ENCODE assay signal across 13 cellular contexts in genomic region chr18:35127201-35127600, GRCh38.
DNase-seq lines count a peak whose midpoint lies in the region; ATAC-seq and TF ChIP-seq lines count a peak whose summit lies in the region.
"Had no signal": no experiment of that assay in that cellular context is flagged by ENCODE, and none has a peak within 500 bp of the region (broad histone marks: within the 10 kb centered on the region; RNA-seq: fewer than 3 reads in every experiment).

No MANE protein-coding gene starts in this region.

- H3K27ac ChIP-seq in caudate nucleus (ENCODE audit: low read depth, low read length): peak overlapping the region; percentile 6
- H3K27ac ChIP-seq: neutrophil had no signal

- H3K36me3 Mint-ChIP-seq in activated CD4-positive, alpha-beta T cell treated with anti-CD3 and anti-CD28 coated beads for 36 hours (ENCODE audit: low read depth): peaks cover 38% of the 10 kb centered on the region
- H3K36me3 Mint-ChIP-seq in nephron progenitor cell (ENCODE audit: low read depth): peaks cover 61% of the 10 kb centered on the region

- intact Hi-C loops in activated CD4-positive, alpha-beta T cell treated with anti-CD3 and anti-CD28 coated beads for 36 hours (cut with DNase I, micrococcal nuclease): no loop called here

- peak; percentile 61 for ATAC-seq in activated CD4-positive, alpha-beta T cell treated with anti-CD3 and anti-CD28 coated beads for 36 hours
- no peak for ATAC-seq in HG03442 (IDR thresholded peaks at IDR 0.05; ENCODE audit: unreplicated experiment)
- ATAC-seq: Right ventricle myocardium inferior had no signal

- CTCF ChIA-PET in activated CD4-positive, alpha-beta T cell treated with anti-CD3 and anti-CD28 coated beads for 36 hours (lab: Charles Lee): interaction anchor here (0.8 to 2.7 kb wide), 8 partner anchors 8 to 121 kb away, joined by 3 to 8 read pairs (median 4); no protein-coding TSS in a partner anchor

- peaks cover 8% of the 10 kb centered on the region for H3K4me1 Mint-ChIP-seq in activated CD4-positive, alpha-beta T cell treated with anti-CD3 and anti-CD28 coated beads for 36 hours
- peaks cover 64% of the 10 kb centered on the region for H3K4me1 Mint-ChIP-seq in nephron progenitor cell

- in situ Hi-C loops in KBM-7 (cut with MboI; ENCODE audit: low pct_unique_long_range_greater_than_20kb, low sequenced_read_pairs): loop anchor here (25.0 kb wide), 1 partner anchor 115 kb away; no protein-coding TSS in a partner anchor

- peaks cover 6% of the 10 kb centered on the region for H3K9me3 Mint-ChIP-seq in activated CD4-positive, alpha-beta T cell treated with anti-CD3 and anti-CD28 coated beads for 36 hours (ENCODE audit: low read depth)
- peaks cover 7% of the 10 kb centered on the region for H3K9me3 Mint-ChIP-seq in nephron progenitor cell

- peak; percentile 30 for DNase-seq in activated CD4-positive, alpha-beta T cell treated with anti-CD3 and anti-CD28 coated beads for 36 hours
- no peak for DNase-seq in activated CD4-positive, alpha-beta T cell treated with anti-CD3 and anti-CD28 coated beads for 1 hour
- DNase-seq in KBM-7: peak; percentile 9
- no peak for DNase-seq in caudate nucleus (lab: John Stamatoyannopoulos, UW)
- DNase-seq in nephron progenitor cell: no peak
- DNase-seq in SW480 (ENCODE audit: low spot score): no peak
- no peak for DNase-seq in UCSD-AML1 (lab: John Stamatoyannopoulos, UW; ENCODE audit: unreplicated experiment)
- DNase-seq: activated CD4-positive, alpha-beta T cell treated with anti-CD3 and anti-CD28 coated beads for 4 hours; activated naive CD4-positive, alpha-beta T cell; NCI-H1092 had no signal

- POLR2A ChIA-PET in activated CD4-positive, alpha-beta T cell treated with anti-CD3 and anti-CD28 coated beads for 36 hours (lab: Charles Lee): no interaction called here

- TF ChIP-seq CTCF in nephron progenitor cell (IDR thresholded peaks at IDR 0.05): no peak

- no peaks in the 10 kb centered on the region for H3K27me3 Mint-ChIP-seq in activated CD4-positive, alpha-beta T cell treated with anti-CD3 and anti-CD28 coated beads for 36 hours
- no peaks in the 10 kb centered on the region for H3K27me3 Mint-ChIP-seq in nephron progenitor cell (ENCODE audit: low read depth, poor library complexity)

- no peak overlapping the region for H3K4me3 Mint-ChIP-seq in activated CD4-positive, alpha-beta T cell treated with anti-CD3 and anti-CD28 coated beads for 36 hours
- no peak overlapping the region for H3K4me3 Mint-ChIP-seq in nephron progenitor cell

- H3K27ac Mint-ChIP-seq in activated CD4-positive, alpha-beta T cell treated with anti-CD3 and anti-CD28 coated beads for 36 hours: no peak overlapping the region
- H3K27ac Mint-ChIP-seq in nephron progenitor cell: peak overlapping the region; percentile 21

Comparison
In these comparisons a context has a peak if more than half of its experiments do, and no peak if none do; other contexts are left out.
1. DNase-seq: peak in activated CD4-positive, alpha-beta T cell treated with anti-CD3 and anti-CD28 coated beads for 36 hours (single experiment) and KBM-7 (single experiment); none in activated CD4-positive, alpha-beta T cell treated with anti-CD3 and anti-CD28 coated beads for 1 hour (single experiment), caudate nucleus (0 of 61), nephron progenitor cell (single experiment), SW480 (single experiment) and UCSD-AML1 (single experiment).